Comparison of ENCODE assay signal across 8 cellular contexts in the genomic region with DNA sequence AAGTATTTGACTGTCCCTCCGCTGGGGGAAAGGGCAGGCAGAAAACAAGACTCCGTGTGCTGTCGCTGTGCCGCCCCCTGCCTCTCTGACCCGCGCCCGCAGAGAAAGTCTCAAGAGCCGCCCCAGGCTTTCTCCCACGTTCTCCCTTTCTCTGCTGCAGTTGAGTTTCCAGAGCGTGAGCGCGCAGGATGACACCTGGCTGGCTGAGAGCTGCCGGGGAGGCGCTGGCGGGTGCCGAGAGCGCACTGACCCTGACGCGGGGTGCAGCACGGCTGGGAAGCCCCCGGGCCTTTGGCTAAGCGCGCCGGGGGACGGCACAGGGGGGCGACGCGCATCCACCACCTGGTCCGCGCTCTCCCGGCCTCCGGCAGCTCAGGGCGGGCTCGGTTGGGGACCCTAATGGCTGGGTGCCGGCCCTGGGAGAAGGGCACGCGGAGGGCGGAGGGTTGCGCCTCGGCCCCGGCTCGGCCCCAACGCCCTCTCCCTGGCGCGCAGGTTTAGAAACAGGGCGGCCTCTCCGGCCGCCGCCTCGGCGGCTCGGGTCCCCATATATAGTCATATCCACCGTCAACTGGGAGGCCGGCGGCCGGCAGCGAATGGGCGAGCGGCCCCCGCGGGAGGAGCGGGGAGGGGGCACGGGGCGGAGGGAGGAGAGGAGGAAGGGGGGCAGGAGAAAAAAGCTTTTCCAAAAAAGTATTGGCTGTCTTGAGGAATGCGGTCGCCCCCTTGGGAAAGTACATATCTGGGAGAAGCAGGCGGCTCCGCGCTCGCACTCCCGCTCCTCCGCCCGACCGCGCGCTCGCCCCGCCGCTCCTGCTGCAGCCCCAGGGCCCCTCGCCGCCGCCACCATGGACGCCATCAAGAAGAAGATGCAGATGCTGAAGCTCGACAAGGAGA. TPM values are rescaled to one million over a fixed set of nuclear protein-coding genes. Genes with fewer than 3 reads are reported as not detected.
DNase-seq lines count a peak whose midpoint lies in the region; ATAC-seq and TF ChIP-seq lines count a peak whose summit lies in the region.

A gene (plus strand): TSS at position 766 of the 897 bp plus-strand sequence. CDS start 83 bp downstream, at position 849.

- H3K27ac Mint-ChIP-seq in T-helper 17 cell (no peak within 1 kb of the TSS), memory B cell (no peak within 1 kb of the TSS)

- H3K36me3 Mint-ChIP-seq in T-helper 17 cell (ENCODE audit: low read depth) (peaks cover 5% of the 10 kb centered on the region), memory B cell (peaks cover 2% of the 10 kb centered on the region)

- TF ChIP-seq POLR2A in suprapubic skin (IDR thresholded peaks at IDR 0.05), result no peak

- peaks cover 45% of the 10 kb centered on the region for H3K27me3 ChIP-seq in suprapubic skin

- H3K4me1 ChIP-seq in suprapubic skin, result peaks cover 51% of the 10 kb centered on the region

- no peak for TF ChIP-seq EP300 in suprapubic skin (IDR thresholded peaks at IDR 0.05)

- peak within 1 kb of the TSS; percentile 97 for H3K4me3 ChIP-seq in suprapubic skin

- peaks cover 13% of the 10 kb centered on the region for H3K4me1 Mint-ChIP-seq in T-helper 17 cell
- peaks cover 11% of the 10 kb centered on the region for H3K4me1 Mint-ChIP-seq in memory B cell

- 4% methylated on average over 77 of the region's 84 CpGs for WGBS in suprapubic skin

- H3K36me3 ChIP-seq in suprapubic skin, result no peaks in the 10 kb centered on the region

- TF ChIP-seq CTCF in AG09319 (IDR thresholded peaks at IDR 0.05; ENCODE audit: low read depth, low read length), result no peak; the same call in 1 of the 2 replicates
- TF ChIP-seq CTCF in suprapubic skin (IDR thresholded peaks at IDR 0.05), result no peak

- peak; percentile 30 for ATAC-seq in T-helper 17 cell
- ATAC-seq in memory B cell (ENCODE audit: low read depth), result no peak
- no peak for ATAC-seq in GM18517 (IDR thresholded peaks at IDR 0.05; ENCODE audit: unreplicated experiment)
- no peak for ATAC-seq in GM18498 (IDR thresholded peaks at IDR 0.05; ENCODE audit: unreplicated experiment)

- in situ Hi-C loops in endometrial microvascular endothelial cells (cut with HindIII; ENCODE audit: inconsistent ontology term, low pct_unique_long_range_greater_than_20kb, low sequenced_read_pairs), result loop anchor here (25.0 kb wide), 1 partner anchor 155 kb away; no protein-coding TSS in a partner anchor

- no peaks in the 10 kb centered on the region for H3K9me3 Mint-ChIP-seq in memory B cell

- H3K27ac ChIP-seq in suprapubic skin, result peak within 1 kb of the TSS; percentile 81

- H3K4me3 Mint-ChIP-seq in T-helper 17 cell (peak within 1 kb of the TSS; percentile 84), memory B cell (peak within 1 kb of the TSS; percentile 81)

- H3K9me3 ChIP-seq in T-helper 17 cell (ENCODE audit: control insufficient read depth, low read length, poor library complexity, severe bottlenecking) (no peaks in the 10 kb centered on the region), suprapubic skin (no peaks in the 10 kb centered on the region)

- DNase-seq in AG09319 (ENCODE audit: extremely low read depth, low read depth) (peak; percentile 87), H4 (ENCODE audit: low spot score) (peak; percentile 82), T-helper 17 cell (no peak), memory B cell (ENCODE audit: low spot score in 2 of 2) (no peak), suprapubic skin (ENCODE audit: low spot score in 2 of 2) (peak; percentile 86 to 87)

- peaks cover 72% of the 10 kb centered on the region for H3K27me3 Mint-ChIP-seq in T-helper 17 cell
- peaks cover 32% of the 10 kb centered on the region for H3K27me3 Mint-ChIP-seq in memory B cell

RNA-seq across cellular contexts. Expression of the gene that starts here (rescaled TPM):
- 375 and 436 TPM in 2 replicates for total RNA-seq in H4 (2014; rRNA removed; shearing (Covaris generic))
- total RNA-seq in T-helper 17 cell (10 to 100 TPM; 10.4 to 32.4 TPM), endometrial microvascular endothelial cells (ENCODE audit: inconsistent ontology term) (244 TPM), suprapubic skin (100 to 1,000 TPM in 3 of 4 donors, 10 to 100 TPM in 1; 85.4 to 182 (median 127) TPM)

Comparison
In these comparisons a context has a peak if more than half of its experiments do, and no peak if none do; other contexts are left out.
1. DNase-seq: peak in AG09319 (single experiment), H4 (single experiment) and suprapubic skin (2 of 2); none in T-helper 17 cell (0 of 3) and memory B cell (0 of 2).